1 cellular context compared by ENCODE assay signal in genomic region chr22:43829448-43829821, GRCh38.
TF ChIP-seq lines count a peak whose summit lies in the region.

No MANE protein-coding gene starts in this region.

TF ChIP-seq in WTC11, 78 proteins besides CTCF, POLR2A, EP300 and RAD21 (continued from another document):
- TF ChIP-seq FOXP4 (CRISPR knock-in tag; IDR thresholded peaks at IDR 0.05), result no peak
- TF ChIP-seq TEAD4 (CRISPR knock-in tag; IDR thresholded peaks at IDR 0.05), result no peak
- no peak for TF ChIP-seq USF1 (CRISPR knock-in tag; IDR thresholded peaks at IDR 0.05)
- no peak for TF ChIP-seq CBFB (CRISPR knock-in tag; IDR thresholded peaks at IDR 0.05; ENCODE audit: low read depth)
- TF ChIP-seq JAZF1 (CRISPR knock-in tag; IDR thresholded peaks at IDR 0.05), result no peak
- no peak for TF ChIP-seq RELA (CRISPR knock-in tag; IDR thresholded peaks at IDR 0.05; ENCODE audit: borderline replicate concordance)
- TF ChIP-seq AR (CRISPR knock-in tag; IDR thresholded peaks at IDR 0.05), result no peak
- TF ChIP-seq CDX4 (CRISPR knock-in tag; IDR thresholded peaks at IDR 0.05; ENCODE audit: borderline replicate concordance), result no peak
- no peak for TF ChIP-seq ZNF263 (CRISPR knock-in tag; IDR thresholded peaks at IDR 0.05; ENCODE audit: low read depth)
